In genomic region chr11:115759622-115760527, GRCh38 we compare ENCODE assay signal across 8 cellular contexts.
DNase-seq lines count a peak whose midpoint lies in the region; FAIRE-seq lines count a peak whose summit lies in the region.

No MANE protein-coding gene starts in this region.

- FAIRE-seq in urothelium cell line (lab: Jason Lieb, UNC): no peak

- no peaks in the 10 kb centered on the region for H3K36me3 ChIP-seq in adipocyte (ENCODE audit: control insufficient read depth, insufficient read depth, low read length, severe bottlenecking)

- H3K9ac ChIP-seq in adipocyte (ENCODE audit: low read length): no peak overlapping the region

- no peaks in the 10 kb centered on the region for H3K4me1 ChIP-seq in adipocyte (ENCODE audit: control insufficient read depth, insufficient read depth, low read length)

- peaks cover 42% of the 10 kb centered on the region for H3K27me3 ChIP-seq in adipocyte (replicated peaks; ENCODE audit: control insufficient read depth, insufficient read depth, low read length)

- H3K9me3 ChIP-seq in adipocyte (ENCODE audit: control insufficient read depth, low read length) (no peaks in the 10 kb centered on the region), iPS-18c (ENCODE audit: control insufficient read depth, insufficient read depth, low read length) (no peaks in the 10 kb centered on the region)

- DNase-seq in G401 (ENCODE audit: low spot score) (peak; percentile 69), adipocyte (ENCODE audit: low read depth) (peak; percentile 2), retina (peak; percentile 89), urothelium cell line (ENCODE audit: low spot score) (no peak), NCI-H1417 treated with DMSO at 0.1 percent for 48 hours (lab: John Stamatoyannopoulos, UW) (no peak), NCI-H1436 (lab: John Stamatoyannopoulos, UW) (no peak)
- DNase-seq in activated naive CD4-positive, alpha-beta T cell treated with anti-CD3 and anti-CD28 coated beads, Interleukin-2, amount 50 U/mL, for 16 hours: no peak

- in situ Hi-C loops in G401 (cut with HindIII; ENCODE audit: low sequenced_read_pairs): no loop called here

- peak overlapping the region; percentile 71 for H3K4me3 ChIP-seq in adipocyte (ENCODE audit: low read length)
- peak overlapping the region; percentile 72 for H3K4me3 ChIP-seq in iPS-18c (ENCODE audit: insufficient read depth, low read depth, low read length)

Comparison
In these comparisons a context has a peak if more than half of its experiments do, and no peak if none do; other contexts are left out.
1. DNase-seq: peak in G401 (single experiment), adipocyte (single experiment) and retina (single experiment); none in activated naive CD4-positive, alpha-beta T cell treated with anti-CD3 and anti-CD28 coated beads, Interleukin-2, amount 50 U/mL, for 16 hours (single experiment), urothelium cell line (single experiment), NCI-H1417 treated with DMSO at 0.1 percent for 48 hours (single experiment) and NCI-H1436 (single experiment).